Comparison of ENCODE assay signal across 7 cellular contexts in genomic region chr2:196131384-196131861, GRCh38. TPM values are rescaled to one million over a fixed set of nuclear protein-coding genes. Genes with fewer than 3 reads are reported as not detected.
DNase-seq lines count a peak whose midpoint lies in the region; ATAC-seq and TF ChIP-seq lines count a peak whose summit lies in the region.

No MANE protein-coding gene starts in this region.

- DNase-seq in GM13977 (ENCODE audit: low spot score) (no peak), LoVo (ENCODE audit: low spot score) (peak; percentile 40), spleen (no peak), NCI-H2107 (lab: John Stamatoyannopoulos, UW) (no peak)
- peak; percentile 83 for DNase-seq in activated CD4-positive, alpha-beta T cell treated with anti-CD3 and anti-CD28 coated beads for 36 hours
- peak; percentile 61 to 70 (median 65) for DNase-seq in effector memory CD8-positive, alpha-beta T cell

- H3K27me3 ChIP-seq in spleen (replicated peaks in 1 of 7), result no peaks in the 10 kb centered on the region

- no peak overlapping the region for H3K4me3 ChIP-seq in spleen

- TF ChIP-seq CTCF in GM13977 (IDR thresholded peaks at IDR 0.05; ENCODE audit: extremely low read depth, insufficient read depth, missing control alignments), result peak; percentile 56
- peak in 10 of 11 experiments; percentile 31 to 71 (median 52) for TF ChIP-seq CTCF in spleen (IDR thresholded peaks at IDR 0.05 in 8 of 11, conservative IDR thresholded peaks at IDR 0.05 in 3 of 11)

- ATAC-seq in activated CD4-positive, alpha-beta T cell treated with anti-CD3 and anti-CD28 coated beads for 36 hours, result peak; percentile 62
- peak; percentile 49 for ATAC-seq in effector memory CD8-positive, alpha-beta T cell (replicated peaks)
- ATAC-seq in GM21825 (IDR thresholded peaks at IDR 0.05; ENCODE audit: unreplicated experiment), result no peak

- peaks cover 11 to 93% (median 87%) of the 10 kb centered on the region in 8 donors for H3K9me3 ChIP-seq in spleen

- CTCF ChIA-PET in activated CD4-positive, alpha-beta T cell treated with anti-CD3 and anti-CD28 coated beads for 36 hours (lab: Charles Lee), result interaction anchor here (0.9 to 3.2 kb wide), 8 partner anchors 11 to 206 kb away, joined by 3 to 16 read pairs (median 7); no protein-coding TSS in a partner anchor

- peak overlapping the region; percentile 65 for H3K27ac Mint-ChIP-seq in activated CD4-positive, alpha-beta T cell treated with anti-CD3 and anti-CD28 coated beads for 36 hours
- peak overlapping the region in 1 of 2 donors; percentile 93 for H3K27ac Mint-ChIP-seq in effector memory CD8-positive, alpha-beta T cell

- H3K4me1 ChIP-seq in spleen, result peaks cover 0 to 3% (median 0%) of the 10 kb centered on the region in 6 donors

- H3K4me3 Mint-ChIP-seq in activated CD4-positive, alpha-beta T cell treated with anti-CD3 and anti-CD28 coated beads for 36 hours, result no peak overlapping the region
- H3K4me3 Mint-ChIP-seq in effector memory CD8-positive, alpha-beta T cell, result peak overlapping the region in 1 of 2 donors; percentile 55

- in situ Hi-C loops in GM13977 (cut with MboI; ENCODE audit: low pct_unique_long_range_greater_than_20kb, low sequenced_read_pairs, unreplicated experiment), result no loop called here

- peaks cover 0 to 45% (median 27%) of the 10 kb centered on the region in 6 donors for H3K36me3 ChIP-seq in spleen

- peak overlapping the region in 3 of 8 donors; percentile 35 to 39 (median 37) for H3K27ac ChIP-seq in spleen

- H3K27me3 Mint-ChIP-seq in activated CD4-positive, alpha-beta T cell treated with anti-CD3 and anti-CD28 coated beads for 36 hours, result no peaks in the 10 kb centered on the region
- H3K27me3 Mint-ChIP-seq in effector memory CD8-positive, alpha-beta T cell, result no peaks in the 10 kb centered on the region

- peaks cover 69% of the 10 kb centered on the region for H3K36me3 Mint-ChIP-seq in activated CD4-positive, alpha-beta T cell treated with anti-CD3 and anti-CD28 coated beads for 36 hours (ENCODE audit: low read depth)
- peaks cover 59% of the 10 kb centered on the region for H3K36me3 Mint-ChIP-seq in effector memory CD8-positive, alpha-beta T cell (ENCODE audit: insufficient read depth)

- POLR2A ChIA-PET in activated CD4-positive, alpha-beta T cell treated with anti-CD3 and anti-CD28 coated beads for 36 hours (lab: Charles Lee), result no interaction called here

- WGBS in spleen, 5 donors, result 76 to 86% (median 85%) methylated on average over 6 of the region's 6 CpGs

- peaks cover 44% of the 10 kb centered on the region for H3K9me3 Mint-ChIP-seq in activated CD4-positive, alpha-beta T cell treated with anti-CD3 and anti-CD28 coated beads for 36 hours (ENCODE audit: low read depth)
- H3K9me3 Mint-ChIP-seq in effector memory CD8-positive, alpha-beta T cell, result peaks cover 0 to 4% of the 10 kb centered on the region in 2 donors

- no peak for TF ChIP-seq POLR2A in spleen (IDR thresholded peaks at IDR 0.05)

- intact Hi-C loops in activated CD4-positive, alpha-beta T cell treated with anti-CD3 and anti-CD28 coated beads for 36 hours (cut with DNase I, micrococcal nuclease), result loop anchor here (1.0 to 5.0 kb wide), 6 partner anchors 53 to 506 kb away; partner anchors contain the start of gene CCDC150 (in 1 of the 2)
- intact Hi-C loops in spleen (cut with DNase I; ENCODE audit: low total_unique reads), result no loop called here

- peaks cover 5% of the 10 kb centered on the region for H3K4me1 Mint-ChIP-seq in activated CD4-positive, alpha-beta T cell treated with anti-CD3 and anti-CD28 coated beads for 36 hours
- H3K4me1 Mint-ChIP-seq in effector memory CD8-positive, alpha-beta T cell (ENCODE audit: low read depth in 2 of 2), result peaks cover 0 to 16% of the 10 kb centered on the region in 2 donors

RNA-seq across cellular contexts. Expression of gene STK17B, which starts 40.0 kb away (rescaled TPM):
- total RNA-seq in activated CD4-positive, alpha-beta T cell treated with anti-CD3 and anti-CD28 coated beads for 36 hours, result 100 to 1,000 TPM; 159 to 178 TPM
- total RNA-seq in spleen, result 100 to 1,000 TPM; 171 to 248 (median 196) TPM
- polyA plus RNA-seq in spleen, result 10 to 100 TPM; 48.7 to 56.3 (median 51.9) TPM

Comparison
In these comparisons a context has a peak if more than half of its experiments do, and no peak if none do; other contexts are left out.
1. DNase-seq: peak in LoVo (single experiment), activated CD4-positive, alpha-beta T cell treated with anti-CD3 and anti-CD28 coated beads for 36 hours (single experiment) and effector memory CD8-positive, alpha-beta T cell (3 of 3); none in GM13977 (single experiment), spleen (single experiment) and NCI-H2107 (single experiment).